Comparison of ENCODE assay signal across 27 cellular contexts in the genomic region with DNA sequence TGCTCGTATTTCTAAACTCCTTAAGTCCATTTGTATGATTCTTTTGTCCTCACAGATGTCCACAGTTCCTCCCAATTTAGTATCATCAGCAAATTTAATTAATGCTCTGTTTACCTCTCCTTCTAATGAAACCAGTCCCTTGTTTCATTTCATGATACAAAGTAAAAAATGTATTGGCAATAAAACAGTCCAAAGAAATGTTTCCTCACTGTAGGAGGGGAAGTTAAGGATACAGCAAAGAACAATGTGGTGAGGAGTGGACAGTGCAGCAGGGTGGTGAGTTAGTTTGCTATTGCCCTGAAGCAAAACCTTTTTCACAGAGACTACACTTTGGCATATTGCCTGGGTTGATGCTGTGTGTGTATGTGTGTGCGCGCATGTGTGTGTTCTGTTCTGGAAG.
A peak's percentile ranks its signal among the peaks of the same experiment; 100 is the strongest.
DNase-seq lines count a peak whose midpoint lies in the region; ATAC-seq, FAIRE-seq and TF ChIP-seq lines count a peak whose summit lies in the region.
"Had no signal": no experiment of that assay in that cellular context is flagged by ENCODE, and none has a peak within 500 bp of the region (broad histone marks: within the 10 kb centered on the region; RNA-seq: fewer than 3 reads in every experiment).

No MANE protein-coding gene starts in this region.

- TF ChIP-seq RAD21 in SK-N-SH (IDR thresholded peaks at IDR 0.05; ENCODE audit: low read length), result peak; percentile 41; the same call in 1 of the 2 replicates

- H3K4me2 ChIP-seq in SK-N-SH, result no peak overlapping the region
- H3K4me2 ChIP-seq: BLaER1 treated with 17β-estradiol and CSF1 and Interleukin-3, amounts not matched to agents 10 nM and 100 nM; neural progenitor cell had no signal

- H3K27me3 ChIP-seq in SK-N-SH (ENCODE audit: insufficient read depth), result no peaks in the 10 kb centered on the region
- H3K27me3 ChIP-seq: BLaER1 treated with 17β-estradiol and CSF1 and Interleukin-3, amounts not matched to agents 10 nM and 100 nM; left lung; neural progenitor cell; sigmoid colon; SJCRH30; upper lobe of left lung had no signal

- H3K27ac ChIP-seq in SK-N-SH (ENCODE audit: low read depth in 2 of 2, low read length in 1 of 2), result peak overlapping the region in 1 of 2 experiments; percentile 90; a peak in 2 of 4 replicates
- H3K27ac ChIP-seq: BLaER1 treated with 17β-estradiol and CSF1 and Interleukin-3, amounts not matched to agents 10 nM and 100 nM; left lung; neural progenitor cell; sigmoid colon; SJCRH30; upper lobe of left lung; WERI-Rb-1 had no signal

- H3K9ac ChIP-seq in SK-N-SH, result no peak overlapping the region
- H3K9ac ChIP-seq: BLaER1 treated with 17β-estradiol and CSF1 and Interleukin-3, amounts not matched to agents 10 nM and 100 nM; neural progenitor cell had no signal

- peak in 1 of 2 experiments; percentile 4; a peak in 1 of 4 replicates for TF ChIP-seq EP300 in SK-N-SH (IDR thresholded peaks at IDR 0.05; ENCODE audit: borderline replicate concordance in 1 of 2, low read depth in 1 of 2, low read length in 1 of 2)

- no peaks in the 10 kb centered on the region for H3K9me2 ChIP-seq in SK-N-SH

- 35% methylated on average over 3 of the region's 3 CpGs for WGBS in SK-N-SH (ENCODE audit: low lambda C conversion rate)

- no peak for ATAC-seq in GM19023 (IDR thresholded peaks at IDR 0.05; ENCODE audit: unreplicated experiment)
- ATAC-seq: left lung, Panc1 had no signal

- peaks cover 0 to 6% of the 10 kb centered on the region in 2 experiments; a peak in 2 of 4 replicates for H3K4me1 ChIP-seq in SK-N-SH (ENCODE audit: control insufficient read depth in 1 of 2, insufficient read depth in 2 of 2, low read depth in 1 of 2, low read length in 1 of 2)
- H3K4me1 ChIP-seq: left lung had no signal

- 0 out of 2 replicates have a peak overlapping the region, but pooled peaks have one; percentile 0 for H2AFZ ChIP-seq in SK-N-SH (ENCODE audit: low read depth)
- H2AFZ ChIP-seq: neural progenitor cell had no signal

- H3F3A ChIP-seq in SK-N-SH (replicated peaks; ENCODE audit: insufficient read depth), result no peaks in the 10 kb centered on the region

- DNase-seq in NCI-H345 (lab: John Stamatoyannopoulos, UW), result peak; percentile 68
- DNase-seq in NCI-H345 treated with DMSO at 0.1 percent for 48 hours (lab: John Stamatoyannopoulos, UW; ENCODE audit: unreplicated experiment), result no peak
- DNase-seq in EL, result peak; percentile 18
- DNase-seq in SK-N-SH, result peak; percentile 57
- DNase-seq in fibroblast of villous mesenchyme (ENCODE audit: low read depth), result peak; percentile 13
- DNase-seq in GM12892 (ENCODE audit: insufficient read length), result no peak
- no peak for DNase-seq in GOT3 (lab: John Stamatoyannopoulos, UW)
- DNase-seq: activated CD4-positive, alpha-beta T cell treated with anti-CD3 and anti-CD28 coated beads, Interleukin-2, amount 50 U/mL, for 4 hours; activated effector memory CD4-positive, alpha-beta T cell treated with Interleukin-2 at 50 U/mL for 16 hours; dermis blood vessel endothelial cell; H9; KBM-7; left lung; NCI-H1694 treated with DMSO at 0.1 percent for 48 hours; posterior cingulate gyrus; sigmoid colon; stimulated activated CD4-positive, alpha-beta T cell treated with anti-CD3 and anti-CD28 coated beads, Interleukin-15, amount 100 ng/mL, for 24 hours; stimulated activated CD8-positive, alpha-beta memory T cell treated with anti-CD3 and anti-CD28 coated beads, Interleukin-4, amount 100 ng/mL, for 48 hours; upper lobe of left lung; WERI-Rb-1 had no signal

- H3K36me3 ChIP-seq in SK-N-SH (replicated peaks in 1 of 2; ENCODE audit: control insufficient read depth in 1 of 2, insufficient read depth in 2 of 2, low read length in 1 of 2), result no peaks in the 10 kb centered on the region
- H3K36me3 ChIP-seq: left lung, sigmoid colon, SJCRH30, upper lobe of left lung, WERI-Rb-1 had no signal

- no peak for TF ChIP-seq POLR2A in GM12892 (IDR thresholded peaks at IDR 0.05; ENCODE audit: low read depth, low read length)

- no peak for FAIRE-seq in GM12892 (lab: Jason Lieb, UNC)
- FAIRE-seq: A204.1, bronchial epithelial cell had no signal

- H3K79me2 ChIP-seq in SK-N-SH (ENCODE audit: insufficient read depth), result no peaks in the 10 kb centered on the region

- H4K20me1 ChIP-seq in SK-N-SH (ENCODE audit: insufficient read depth), result no peaks in the 10 kb centered on the region
- H4K20me1 ChIP-seq: BLaER1 treated with 17β-estradiol and CSF1 and Interleukin-3, amounts not matched to agents 10 nM and 100 nM had no signal

- TF ChIP-seq CTCF in SK-N-SH (IDR thresholded peaks at IDR 0.05) (no peak), fibroblast of villous mesenchyme (IDR thresholded peaks at IDR 0.05; ENCODE audit: insufficient read depth, low read depth, low read length) (no peak)

- no peak overlapping the region for H3K4me3 ChIP-seq in SK-N-SH (ENCODE audit: low read depth in 2 of 2, low read length in 1 of 2)
- no peak overlapping the region for H3K4me3 ChIP-seq in fibroblast of villous mesenchyme (ENCODE audit: low read depth, low read length)
- H3K4me3 ChIP-seq: BLaER1 treated with 17β-estradiol and CSF1 and Interleukin-3, amounts not matched to agents 10 nM and 100 nM; left lung; neural progenitor cell; sigmoid colon; SJCRH30; upper lobe of left lung had no signal

- POLR2A ChIA-PET in SK-N-SH (lab: Yijun Ruan, JAX), result interaction anchor here (0.6 kb wide), 1 partner anchor 33 kb away, joined by 3 read pairs; no protein-coding TSS in a partner anchor

- CTCF ChIA-PET in SK-N-SH (lab: Yijun Ruan, JAX), result interaction anchor here (1.3 to 1.5 kb wide), 2 partner anchors 17 to 154 kb away, joined by 4 read pairs; no protein-coding TSS in a partner anchor

- H3K9me3 ChIP-seq in SK-N-SH, result no peaks in the 10 kb centered on the region
- H3K9me3 ChIP-seq: BLaER1 treated with 17β-estradiol and CSF1 and Interleukin-3, amounts not matched to agents 10 nM and 100 nM; left lung; sigmoid colon; SJCRH30; upper lobe of left lung had no signal

TF ChIP-seq in SK-N-SH, 30 proteins besides CTCF, POLR2A, EP300 and RAD21:
- TF ChIP-seq FOXJ3 (CRISPR knock-in tag; IDR thresholded peaks at IDR 0.05), result peak; percentile 80
- no peak for TF ChIP-seq POLR2AphosphoS5 (IDR thresholded peaks at IDR 0.05; ENCODE audit: low read depth, low read length)
- no peak for TF ChIP-seq NFIC (IDR thresholded peaks at IDR 0.05; ENCODE audit: borderline replicate concordance)
- TF ChIP-seq MEF2A (IDR thresholded peaks at IDR 0.05; ENCODE audit: borderline replicate concordance, low read depth), result no peak
- TF ChIP-seq, protein P1, sequence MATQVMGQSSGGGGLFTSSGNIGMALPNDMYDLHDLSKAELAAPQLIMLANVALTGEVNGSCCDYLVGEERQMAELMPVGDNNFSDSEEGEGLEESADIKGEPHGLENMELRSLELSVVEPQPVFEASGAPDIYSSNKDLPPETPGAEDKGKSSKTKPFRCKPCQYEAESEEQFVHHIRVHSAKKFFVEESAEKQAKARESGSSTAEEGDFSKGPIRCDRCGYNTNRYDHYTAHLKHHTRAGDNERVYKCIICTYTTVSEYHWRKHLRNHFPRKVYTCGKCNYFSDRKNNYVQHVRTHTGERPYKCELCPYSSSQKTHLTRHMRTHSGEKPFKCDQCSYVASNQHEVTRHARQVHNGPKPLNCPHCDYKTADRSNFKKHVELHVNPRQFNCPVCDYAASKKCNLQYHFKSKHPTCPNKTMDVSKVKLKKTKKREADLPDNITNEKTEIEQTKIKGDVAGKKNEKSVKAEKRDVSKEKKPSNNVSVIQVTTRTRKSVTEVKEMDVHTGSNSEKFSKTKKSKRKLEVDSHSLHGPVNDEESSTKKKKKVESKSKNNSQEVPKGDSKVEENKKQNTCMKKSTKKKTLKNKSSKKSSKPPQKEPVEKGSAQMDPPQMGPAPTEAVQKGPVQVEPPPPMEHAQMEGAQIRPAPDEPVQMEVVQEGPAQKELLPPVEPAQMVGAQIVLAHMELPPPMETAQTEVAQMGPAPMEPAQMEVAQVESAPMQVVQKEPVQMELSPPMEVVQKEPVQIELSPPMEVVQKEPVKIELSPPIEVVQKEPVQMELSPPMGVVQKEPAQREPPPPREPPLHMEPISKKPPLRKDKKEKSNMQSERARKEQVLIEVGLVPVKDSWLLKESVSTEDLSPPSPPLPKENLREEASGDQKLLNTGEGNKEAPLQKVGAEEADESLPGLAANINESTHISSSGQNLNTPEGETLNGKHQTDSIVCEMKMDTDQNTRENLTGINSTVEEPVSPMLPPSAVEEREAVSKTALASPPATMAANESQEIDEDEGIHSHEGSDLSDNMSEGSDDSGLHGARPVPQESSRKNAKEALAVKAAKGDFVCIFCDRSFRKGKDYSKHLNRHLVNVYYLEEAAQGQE (IDR thresholded peaks at IDR 0.05; ENCODE audit: low read depth, low read length), result no peak
- no peak for TF ChIP-seq RFX5 (IDR thresholded peaks at IDR 0.05; ENCODE audit: low read length)
- TF ChIP-seq JUND (IDR thresholded peaks at IDR 0.05), result no peak
- TF ChIP-seq SMC3 (IDR thresholded peaks at IDR 0.05; ENCODE audit: low read depth, low read length), result no peak; the same call in 1 of the 2 replicates
- TF ChIP-seq RCOR1 (IDR thresholded peaks at IDR 0.05; ENCODE audit: low read length), result no peak; the same call in 1 of the 2 replicates

Comparison
In these comparisons a context has a peak if more than half of its experiments do, and no peak if none do; other contexts are left out.
1. DNase-seq: peak in NCI-H345 (single experiment), EL (single experiment), SK-N-SH (single experiment) and fibroblast of villous mesenchyme (single experiment); none in NCI-H345 treated with DMSO at 0.1 percent for 48 hours (single experiment), GM12892 (single experiment) and GOT3 (single experiment).